14 cellular contexts compared by ENCODE assay signal in genomic region chr10:79189853-79190435, GRCh38.
DNase-seq lines count a peak whose midpoint lies in the region; FAIRE-seq and TF ChIP-seq lines count a peak whose summit lies in the region.
"Had no signal": no experiment of that assay in that cellular context is flagged by ENCODE, and none has a peak within 500 bp of the region (broad histone marks: within the 10 kb centered on the region; RNA-seq: fewer than 3 reads in every experiment).

No MANE protein-coding gene starts in this region.

- H4K20me1 ChIP-seq in hepatocyte (ENCODE audit: insufficient read depth, poor library complexity, severe bottlenecking) = peaks cover 30% of the 10 kb centered on the region

- no peaks in the 10 kb centered on the region for H3K4me1 Mint-ChIP-seq in activated CD4-positive, alpha-beta memory T cell treated with anti-CD3 and anti-CD28 coated beads for 36 hours (ENCODE audit: low read depth)
- H3K4me1 Mint-ChIP-seq: activated CD8-positive, alpha-beta memory T cell treated with anti-CD3 and anti-CD28 coated beads, Interleukin-2, amount 10 ng/mL, durations not matched to agents 7 days and 5 days; activated naive CD8-positive, alpha-beta T cell treated with anti-CD3 and anti-CD28 coated beads, Interleukin-2, amount 50 U/mL, for 24 hours had no signal

- H3K4me2 ChIP-seq in hepatocyte = no peak overlapping the region

- POLR2A ChIA-PET in activated CD4-positive, alpha-beta memory T cell treated with anti-CD3 and anti-CD28 coated beads for 36 hours (lab: Charles Lee) = no interaction called here

- H3K27me3 Mint-ChIP-seq in activated CD4-positive, alpha-beta memory T cell treated with anti-CD3 and anti-CD28 coated beads for 36 hours = no peaks in the 10 kb centered on the region
- H3K27me3 Mint-ChIP-seq: activated CD8-positive, alpha-beta memory T cell treated with anti-CD3 and anti-CD28 coated beads, Interleukin-2, amount 10 ng/mL, durations not matched to agents 7 days and 5 days; activated naive CD8-positive, alpha-beta T cell treated with anti-CD3 and anti-CD28 coated beads, Interleukin-2, amount 50 U/mL, for 24 hours; naive thymus-derived CD8-positive, alpha-beta T cell had no signal

- TF ChIP-seq CTCF in bronchial epithelial cell (IDR thresholded peaks at IDR 0.05; ENCODE audit: insufficient read depth, low read length, severe bottlenecking) = no peak
- no peak for TF ChIP-seq CTCF in hepatocyte (IDR thresholded peaks at IDR 0.05; ENCODE audit: poor library complexity)

- CTCF ChIA-PET in activated CD4-positive, alpha-beta memory T cell treated with anti-CD3 and anti-CD28 coated beads for 36 hours (lab: Charles Lee) = interaction anchor here (0.6 kb wide), 1 partner anchor 16 kb away, joined by 3 read pairs; no protein-coding TSS in a partner anchor

- H3K27me3 ChIP-seq in bronchial epithelial cell (ENCODE audit: control insufficient read depth, insufficient read depth, low read length) = no peaks in the 10 kb centered on the region
- H3K27me3 ChIP-seq in hepatocyte = no peaks in the 10 kb centered on the region

- no peak overlapping the region for H3K27ac Mint-ChIP-seq in activated CD4-positive, alpha-beta memory T cell treated with anti-CD3 and anti-CD28 coated beads for 36 hours
- H3K27ac Mint-ChIP-seq: activated CD8-positive, alpha-beta memory T cell treated with anti-CD3 and anti-CD28 coated beads, Interleukin-2, amount 10 ng/mL, durations not matched to agents 7 days and 5 days; activated naive CD8-positive, alpha-beta T cell treated with anti-CD3 and anti-CD28 coated beads, Interleukin-2, amount 50 U/mL, for 24 hours; IgD-negative memory B cell had no signal

- H3K9me2 ChIP-seq in hepatocyte (replicated peaks; ENCODE audit: insufficient read depth) = no peaks in the 10 kb centered on the region

- H3K9me3 ChIP-seq in hepatocyte (ENCODE audit: low read depth) = no peaks in the 10 kb centered on the region

- no peak overlapping the region for H3K4me3 Mint-ChIP-seq in activated CD4-positive, alpha-beta memory T cell treated with anti-CD3 and anti-CD28 coated beads for 36 hours
- H3K4me3 Mint-ChIP-seq: activated CD8-positive, alpha-beta memory T cell treated with anti-CD3 and anti-CD28 coated beads, Interleukin-2, amount 10 ng/mL, durations not matched to agents 7 days and 5 days; activated naive CD8-positive, alpha-beta T cell treated with anti-CD3 and anti-CD28 coated beads, Interleukin-2, amount 50 U/mL, for 24 hours; IgD-negative memory B cell; naive thymus-derived CD8-positive, alpha-beta T cell had no signal

- H3K36me3 ChIP-seq in bronchial epithelial cell (ENCODE audit: control insufficient read depth, insufficient read depth, low read length) = peaks cover 6% of the 10 kb centered on the region
- H3K36me3 ChIP-seq in hepatocyte (replicated peaks; ENCODE audit: insufficient read depth, low read depth) = no peaks in the 10 kb centered on the region

- DNase-seq in A172 (ENCODE audit: low spot score) (peak; percentile 84), HT1080 (ENCODE audit: low read depth) (peak; percentile 76), bronchial epithelial cell (ENCODE audit: low read depth) (peak; percentile 48), occipital lobe (lab: John Stamatoyannopoulos, UW) (peak; percentile 60), SKM-1 (lab: John Stamatoyannopoulos, UW; ENCODE audit: unreplicated experiment) (no peak), hepatocyte (ENCODE audit: low spot score) (no peak), NCI-H345 (lab: John Stamatoyannopoulos, UW) (no peak)
- no peak for DNase-seq in activated CD4-positive, alpha-beta memory T cell treated with anti-CD3 and anti-CD28 coated beads for 36 hours
- DNase-seq: activated CD8-positive, alpha-beta memory T cell treated with anti-CD3 and anti-CD28 coated beads, Interleukin-2, amount 10 ng/mL, durations not matched to agents 7 days and 5 days; activated naive CD8-positive, alpha-beta T cell treated with anti-CD3 and anti-CD28 coated beads, Interleukin-2, amount 50 U/mL, for 24 hours; naive thymus-derived CD8-positive, alpha-beta T cell; stimulated activated CD8-positive, alpha-beta memory T cell treated with anti-CD3 and anti-CD28 coated beads, Interleukin-4, amount 100 ng/mL, for 48 hours had no signal

- H3K4me1 ChIP-seq in hepatocyte (ENCODE audit: insufficient read depth) = peaks cover 36% of the 10 kb centered on the region

- H3K79me2 ChIP-seq in hepatocyte = peaks cover 74% of the 10 kb centered on the region

- no peak overlapping the region for H3K4me3 ChIP-seq in bronchial epithelial cell (ENCODE audit: low read depth, low read length)
- no peak overlapping the region for H3K4me3 ChIP-seq in hepatocyte

- H3K9me3 Mint-ChIP-seq in activated CD4-positive, alpha-beta memory T cell treated with anti-CD3 and anti-CD28 coated beads for 36 hours = no peaks in the 10 kb centered on the region
- H3K9me3 Mint-ChIP-seq: activated naive CD8-positive, alpha-beta T cell treated with anti-CD3 and anti-CD28 coated beads, Interleukin-2, amount 50 U/mL, for 24 hours; IgD-negative memory B cell; naive thymus-derived CD8-positive, alpha-beta T cell had no signal

- 93% methylated on average over 10 of the region's 10 CpGs for WGBS in hepatocyte (ENCODE audit: low lambda C conversion rate, missing lambda C conversion rate)

- H2AFZ ChIP-seq in hepatocyte = no peak overlapping the region

- intact Hi-C loops in activated CD4-positive, alpha-beta memory T cell treated with anti-CD3 and anti-CD28 coated beads for 36 hours (cut with micrococcal nuclease) = loop anchor here (10.0 kb wide), 3 partner anchors 255 to 765 kb away; no protein-coding TSS in a partner anchor

- H3K27ac ChIP-seq in hepatocyte = no peak overlapping the region

- no peak for FAIRE-seq in bronchial epithelial cell (lab: Jason Lieb, UNC)
- FAIRE-seq: G401.6 had no signal

- H3K36me3 Mint-ChIP-seq in activated CD4-positive, alpha-beta memory T cell treated with anti-CD3 and anti-CD28 coated beads for 36 hours = no peaks in the 10 kb centered on the region
- H3K36me3 Mint-ChIP-seq: activated CD8-positive, alpha-beta memory T cell treated with anti-CD3 and anti-CD28 coated beads, Interleukin-2, amount 10 ng/mL, durations not matched to agents 7 days and 5 days; IgD-negative memory B cell had no signal

Comparison
In these comparisons a context has a peak if more than half of its experiments do, and no peak if none do; other contexts are left out.
1. DNase-seq: peak in A172 (single experiment), HT1080 (single experiment), bronchial epithelial cell (single experiment) and occipital lobe (single experiment); none in activated CD4-positive, alpha-beta memory T cell treated with anti-CD3 and anti-CD28 coated beads for 36 hours (single experiment), SKM-1 (single experiment), hepatocyte (single experiment) and NCI-H345 (single experiment).